8 cellular contexts compared by ENCODE assay signal in the genomic region with DNA sequence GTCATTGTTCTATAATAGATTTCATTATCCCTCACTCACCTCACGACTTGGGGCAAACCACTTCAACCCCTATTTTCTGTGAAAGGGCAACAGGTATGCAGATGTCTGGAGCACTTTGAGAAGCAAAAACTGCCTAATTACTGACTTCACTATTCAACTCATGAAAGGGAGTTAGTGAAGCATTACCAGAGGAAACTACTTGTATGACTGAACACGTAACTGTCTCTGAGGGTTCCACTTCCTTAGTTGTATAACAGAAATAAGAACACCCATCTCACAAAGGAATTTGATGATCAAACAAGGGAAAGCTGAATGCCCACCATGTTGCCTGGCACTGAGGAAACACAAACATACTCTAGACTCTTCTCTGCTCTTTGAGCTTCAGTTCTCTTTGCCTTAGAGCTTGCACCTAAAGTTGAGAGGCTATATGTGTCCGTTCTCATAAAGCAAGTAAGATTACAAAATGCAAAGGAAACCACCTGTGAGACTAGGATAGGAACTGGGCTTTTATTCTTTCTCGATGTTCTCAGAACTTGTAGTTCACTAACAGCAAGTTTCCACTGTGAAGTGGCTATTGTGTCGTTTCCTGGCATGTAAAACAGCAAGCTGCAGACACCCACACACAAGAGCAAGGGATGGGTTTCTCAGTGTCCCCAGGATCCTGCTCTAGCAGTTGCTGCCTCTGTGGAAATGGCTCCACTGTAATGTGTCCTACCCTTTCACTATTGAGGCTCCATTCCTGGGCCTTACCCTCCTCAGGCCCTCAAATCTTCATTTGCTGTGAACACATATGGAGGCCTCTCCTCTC. TPM values are rescaled to one million over a fixed set of nuclear protein-coding genes. Genes with fewer than 3 reads are reported as not detected.
DNase-seq lines count a peak whose midpoint lies in the region; ATAC-seq and TF ChIP-seq lines count a peak whose summit lies in the region.

No MANE protein-coding gene starts in this region.

- peak overlapping the region; percentile 54 for H3K4me3 Mint-ChIP-seq in dendritic cell treated with granulocyte-macrophage colony-stimulating factor and Interleukin-4, amounts not matched to agents 40 ng/mL and 50 ng/mL, for 4 days

- peaks cover 51% of the 10 kb centered on the region for H3K4me1 Mint-ChIP-seq in dendritic cell treated with granulocyte-macrophage colony-stimulating factor and Interleukin-4, amounts not matched to agents 40 ng/mL and 50 ng/mL, for 4 days (ENCODE audit: low read depth)

- H3K9ac ChIP-seq in subcutaneous abdominal adipose tissue (ENCODE audit: low read length in 5 of 5) = peak overlapping the region in 1 of 5 donors; percentile 12

- peaks cover 11% of the 10 kb centered on the region for H3K27me3 Mint-ChIP-seq in dendritic cell treated with granulocyte-macrophage colony-stimulating factor and Interleukin-4, amounts not matched to agents 40 ng/mL and 50 ng/mL, for 4 days

- intact Hi-C loops in dendritic cell treated with granulocyte-macrophage colony-stimulating factor and Interleukin-4, amounts not matched to agents 40 ng/mL and 50 ng/mL, for 4 days (cut with micrococcal nuclease) = loop anchor here (5.0 to 10.0 kb wide), 2 partner anchors 128 to 655 kb away; a partner anchor contains a TSS
- intact Hi-C loops in lower leg skin (cut with DNase I; ENCODE audit: low total_unique reads) = no loop called here

- 57 to 67% methylated on average over 5 of the region's 5 CpGs for WGBS in lower leg skin, 2 donors

- H3K4me3 ChIP-seq in subcutaneous abdominal adipose tissue (ENCODE audit: low read depth in 1 of 5, low read length in 5 of 5) (peak overlapping the region in 2 of 5 donors; percentile 14 to 16), lower leg skin (ENCODE audit: low read depth, poor library complexity, severe bottlenecking) (no peak overlapping the region)

- H3K36me3 ChIP-seq in subcutaneous abdominal adipose tissue (ENCODE audit: control insufficient read depth in 5 of 5, insufficient read depth in 5 of 5, low read length in 5 of 5) = no peaks in the 10 kb centered on the region

- H3K27ac Mint-ChIP-seq in dendritic cell treated with granulocyte-macrophage colony-stimulating factor and Interleukin-4, amounts not matched to agents 40 ng/mL and 50 ng/mL, for 4 days = peak overlapping the region; percentile 68

- H3K27ac ChIP-seq in subcutaneous abdominal adipose tissue (ENCODE audit: low read depth, low read length) = peak overlapping the region; percentile 88

- H3K4me1 ChIP-seq in subcutaneous abdominal adipose tissue (ENCODE audit: control insufficient read depth in 5 of 5, insufficient read depth in 5 of 5, low read length in 5 of 5) = peaks cover 8 to 68% (median 48%) of the 10 kb centered on the region in 5 donors

- no peaks in the 10 kb centered on the region for H3K27me3 ChIP-seq in subcutaneous abdominal adipose tissue (ENCODE audit: control insufficient read depth in 5 of 5, insufficient read depth in 4 of 5, low read length in 5 of 5)

- no peaks in the 10 kb centered on the region for H3K9me3 Mint-ChIP-seq in dendritic cell treated with granulocyte-macrophage colony-stimulating factor and Interleukin-4, amounts not matched to agents 40 ng/mL and 50 ng/mL, for 4 days

- DNase-seq in NAMALWA (ENCODE audit: low spot score) = peak; percentile 93
- no peak for DNase-seq in lower leg skin (ENCODE audit: low spot score in 2 of 2)
- DNase-seq in cerebellar nuclear complex (lab: John Stamatoyannopoulos, UW) = no peak
- DNase-seq in DMS 273 treated with DMSO at 0.1 percent for 48 hours (lab: John Stamatoyannopoulos, UW) = no peak

- TF ChIP-seq CTCF in lower leg skin (IDR thresholded peaks at IDR 0.05) = no peak

- H3K9me3 ChIP-seq in subcutaneous abdominal adipose tissue (ENCODE audit: control insufficient read depth in 5 of 5, low read length in 5 of 5) = no peaks in the 10 kb centered on the region

- ATAC-seq in GM18508 (IDR thresholded peaks at IDR 0.05; ENCODE audit: insufficient read depth, unreplicated experiment) (peak; percentile 46), GM21723 (IDR thresholded peaks at IDR 0.05; ENCODE audit: unreplicated experiment) (peak; percentile 63)

- TF ChIP-seq POLR2A in lower leg skin (IDR thresholded peaks at IDR 0.05) = no peak

- H3K36me3 Mint-ChIP-seq in dendritic cell treated with granulocyte-macrophage colony-stimulating factor and Interleukin-4, amounts not matched to agents 40 ng/mL and 50 ng/mL, for 4 days (ENCODE audit: low read depth) = peaks cover 29% of the 10 kb centered on the region

RNA-seq across cellular contexts. Expression of a gene that starts 2.6 kb away (rescaled TPM):
- total RNA-seq in lower leg skin = 10 to 100 TPM; 29.4 to 60.6 (median 38.0) TPM
